Comparison of ENCODE assay signal across 8 cellular contexts in the genomic region with DNA sequence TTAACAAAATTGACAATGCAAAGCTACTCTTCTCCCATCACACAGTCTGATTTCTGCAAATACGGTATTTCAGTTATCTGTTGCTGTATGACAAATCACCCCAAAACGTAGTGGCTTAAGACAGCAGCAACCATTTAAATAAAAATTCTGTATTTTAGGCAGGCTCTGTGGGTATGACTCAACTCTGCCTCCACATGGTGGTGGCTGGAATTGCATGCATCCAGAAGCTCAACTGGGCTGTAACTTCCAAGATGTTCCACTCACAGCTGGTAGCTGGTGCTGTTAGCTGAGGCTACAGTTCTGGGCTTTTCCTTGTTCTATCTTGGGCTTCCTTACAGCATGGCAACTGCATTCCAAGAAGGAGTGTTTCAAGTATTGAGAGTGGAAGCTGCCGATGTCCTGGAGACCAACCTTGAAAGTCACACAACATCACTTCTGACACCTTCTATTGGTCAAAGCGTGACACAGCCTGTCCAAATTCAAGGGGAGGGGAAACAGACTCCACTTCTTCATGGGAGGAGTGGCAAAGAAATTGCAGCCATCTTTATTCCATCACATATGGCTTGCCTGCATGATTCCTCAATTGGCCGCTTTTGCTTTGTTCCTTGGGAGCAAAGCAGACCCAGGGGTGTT. TPM values are rescaled to one million over a fixed set of nuclear protein-coding genes. Genes with fewer than 3 reads are reported as not detected.
A peak's percentile ranks its signal among the peaks of the same experiment; 100 is the strongest.
DNase-seq lines count a peak whose midpoint lies in the region; ATAC-seq and TF ChIP-seq lines count a peak whose summit lies in the region.

No MANE protein-coding gene starts in this region.

- H3K27ac ChIP-seq in CD8-positive, alpha-beta memory T cell (ENCODE audit: low read depth, low read length): no peak overlapping the region
- H3K27ac ChIP-seq in effector memory CD4-positive, alpha-beta T cell (ENCODE audit: insufficient read depth, low read length, poor library complexity, severe bottlenecking): no peak overlapping the region
- H3K27ac ChIP-seq in trophoblast cell (ENCODE audit: low read depth, low read length) (no peak overlapping the region), coronary artery (no peak overlapping the region)

- no peak overlapping the region for H3K4ac ChIP-seq in trophoblast cell (ENCODE audit: low read depth, low read length)

- no peaks in the 10 kb centered on the region for H3K79me2 ChIP-seq in trophoblast cell (ENCODE audit: control insufficient read depth, insufficient read depth, low read length, poor library complexity)

- H3K18ac ChIP-seq in trophoblast cell (ENCODE audit: low read length): no peak overlapping the region

- H2BK120ac ChIP-seq in trophoblast cell (ENCODE audit: insufficient read depth, low read length, poor library complexity): no peak overlapping the region

- no peak overlapping the region for H4K12ac ChIP-seq in trophoblast cell (ENCODE audit: low read depth, low read length)

- no peak overlapping the region for H3K9ac ChIP-seq in trophoblast cell (ENCODE audit: low read length)

- no peak overlapping the region for H2BK12ac ChIP-seq in trophoblast cell (ENCODE audit: low read length)

- peaks cover 14 to 24% of the 10 kb centered on the region in 2 donors for H3K27me3 Mint-ChIP-seq in CD8-positive, alpha-beta memory T cell
- peaks cover 12% of the 10 kb centered on the region for H3K27me3 Mint-ChIP-seq in activated CD4-positive, alpha-beta T cell treated with anti-CD3 and anti-CD28 coated beads, Interleukin-2, amount 10 ng/mL, durations not matched to agents 7 days and 5 days

- POLR2A ChIA-PET in CD8-positive, alpha-beta memory T cell (lab: Charles Lee): interaction anchor here (0.5 to 1.4 kb wide), 2 partner anchors 30 to 209 kb away, joined by 3 read pairs; no protein-coding TSS in a partner anchor
- POLR2A ChIA-PET in activated CD4-positive, alpha-beta T cell treated with anti-CD3 and anti-CD28 coated beads, Interleukin-2, amount 10 ng/mL, durations not matched to agents 7 days and 5 days (lab: Charles Lee): interaction anchor here (0.5 kb wide), 1 partner anchor 499 kb away, joined by 3 read pairs; no protein-coding TSS in a partner anchor

- ATAC-seq in GM21786 (IDR thresholded peaks at IDR 0.05; ENCODE audit: unreplicated experiment): no peak
- no peak for ATAC-seq in GM21526 (IDR thresholded peaks at IDR 0.05; ENCODE audit: low FRiP score, unreplicated experiment)

- no peak overlapping the region for H2BK5ac ChIP-seq in trophoblast cell (ENCODE audit: low read depth, low read length, poor library complexity)

- peaks cover 0 to 14% (median 2%) of the 10 kb centered on the region in 3 donors for H3K36me3 Mint-ChIP-seq in CD8-positive, alpha-beta memory T cell
- peaks cover 6% of the 10 kb centered on the region for H3K36me3 Mint-ChIP-seq in activated CD4-positive, alpha-beta T cell treated with anti-CD3 and anti-CD28 coated beads, Interleukin-2, amount 10 ng/mL, durations not matched to agents 7 days and 5 days (ENCODE audit: low read depth)

- CTCF ChIA-PET in CD8-positive, alpha-beta memory T cell (lab: Charles Lee): interaction anchor here (0.8 to 3.3 kb wide), 18 partner anchors 9 to 256 kb away, joined by 3 to 21 read pairs (median 4); partner anchors contain the start of genes ARMC12, FANCE and RPL10A
- CTCF ChIA-PET in activated CD4-positive, alpha-beta T cell treated with anti-CD3 and anti-CD28 coated beads, Interleukin-2, amount 10 ng/mL, durations not matched to agents 7 days and 5 days (lab: Charles Lee): interaction anchor here (0.6 to 2.4 kb wide), 16 partner anchors 9 to 503 kb away, joined by 3 to 15 read pairs (median 4); partner anchors contain the start of gene DEF6

- no peaks in the 10 kb centered on the region for H3K79me1 ChIP-seq in trophoblast cell (ENCODE audit: low read length)

- no peak overlapping the region for H3K4me3 ChIP-seq in CD8-positive, alpha-beta memory T cell (ENCODE audit: low read length)
- no peak overlapping the region for H3K4me3 ChIP-seq in effector memory CD4-positive, alpha-beta T cell (ENCODE audit: insufficient read depth, low read depth, low read length, poor library complexity, severe bottlenecking)
- no peak overlapping the region for H3K4me3 ChIP-seq in trophoblast cell (ENCODE audit: low read depth, low read length)
- H3K4me3 ChIP-seq in coronary artery: no peak overlapping the region

- H3K14ac ChIP-seq in trophoblast cell (ENCODE audit: low read length): no peak overlapping the region

- H3K4me2 ChIP-seq in trophoblast cell (ENCODE audit: low read length): no peak overlapping the region

- H2AK5ac ChIP-seq in trophoblast cell (ENCODE audit: low read length): no peak overlapping the region

- H4K91ac ChIP-seq in trophoblast cell (ENCODE audit: low read depth, low read length): no peak overlapping the region

- H3K23ac ChIP-seq in trophoblast cell (ENCODE audit: low read length): no peak overlapping the region

- peak; percentile 43 to 68 (median 60) for DNase-seq in CD8-positive, alpha-beta memory T cell
- DNase-seq in LHCN-M2 (ENCODE audit: low read depth): peak; percentile 30
- peak; percentile 75 for DNase-seq in activated CD4-positive, alpha-beta T cell treated with anti-CD3 and anti-CD28 coated beads, Interleukin-2, amount 10 ng/mL, durations not matched to agents 7 days and 5 days
- peak; percentile 36 to 50 (median 38) for DNase-seq in effector memory CD4-positive, alpha-beta T cell
- DNase-seq in trophoblast cell: peak; percentile 69 to 74
- no peak for DNase-seq in coronary artery (ENCODE audit: low spot score)

- no peak for TF ChIP-seq CTCF in coronary artery (IDR thresholded peaks at IDR 0.05)

- H4K8ac ChIP-seq in trophoblast cell (ENCODE audit: low read depth, low read length): no peak overlapping the region

- no peaks in the 10 kb centered on the region for H3K36me3 ChIP-seq in CD8-positive, alpha-beta memory T cell (ENCODE audit: insufficient read depth, low read length)
- no peaks in the 10 kb centered on the region for H3K36me3 ChIP-seq in effector memory CD4-positive, alpha-beta T cell (ENCODE audit: control insufficient read depth, insufficient read depth, low read length)
- no peaks in the 10 kb centered on the region for H3K36me3 ChIP-seq in trophoblast cell (ENCODE audit: control insufficient read depth in 1 of 2, insufficient read depth in 2 of 2, low read length in 2 of 2)

- peak overlapping the region in 1 of 7 donors; percentile 35 for H3K4me3 Mint-ChIP-seq in CD8-positive, alpha-beta memory T cell
- H3K4me3 Mint-ChIP-seq in activated CD4-positive, alpha-beta T cell treated with anti-CD3 and anti-CD28 coated beads, Interleukin-2, amount 10 ng/mL, durations not matched to agents 7 days and 5 days: no peak overlapping the region

- peaks cover 6% of the 10 kb centered on the region for H3K9me3 ChIP-seq in CD8-positive, alpha-beta memory T cell (ENCODE audit: low read length)
- no peaks in the 10 kb centered on the region for H3K9me3 ChIP-seq in effector memory CD4-positive, alpha-beta T cell (ENCODE audit: control insufficient read depth, low read length)
- H3K9me3 ChIP-seq in trophoblast cell (ENCODE audit: insufficient read depth, low read depth, low read length): no peaks in the 10 kb centered on the region

- peaks cover 6 to 8% (median 7%) of the 10 kb centered on the region in 3 donors for H3K4me1 Mint-ChIP-seq in CD8-positive, alpha-beta memory T cell
- peaks cover 7% of the 10 kb centered on the region for H3K4me1 Mint-ChIP-seq in activated CD4-positive, alpha-beta T cell treated with anti-CD3 and anti-CD28 coated beads, Interleukin-2, amount 10 ng/mL, durations not matched to agents 7 days and 5 days

- WGBS in trophoblast cell (ENCODE audit: extremely low coverage, insufficient coverage, insufficient read length): no CpG with 5 or more reads among the region's 5 CpGs

- H3K27me3 ChIP-seq in CD8-positive, alpha-beta memory T cell (ENCODE audit: insufficient read depth, low read length, poor library complexity, severe bottlenecking): no peaks in the 10 kb centered on the region
- no peaks in the 10 kb centered on the region for H3K27me3 ChIP-seq in effector memory CD4-positive, alpha-beta T cell (replicated peaks; ENCODE audit: control insufficient read depth, insufficient read depth, low read length, poor library complexity, severe bottlenecking)
- no peaks in the 10 kb centered on the region for H3K27me3 ChIP-seq in trophoblast cell (ENCODE audit: insufficient read depth, low read length)

- no peak overlapping the region for H2AFZ ChIP-seq in trophoblast cell (ENCODE audit: insufficient read depth, low read length, poor library complexity)

- no peak overlapping the region for H3K27ac Mint-ChIP-seq in CD8-positive, alpha-beta memory T cell
- H3K27ac Mint-ChIP-seq in activated CD4-positive, alpha-beta T cell treated with anti-CD3 and anti-CD28 coated beads, Interleukin-2, amount 10 ng/mL, durations not matched to agents 7 days and 5 days: no peak overlapping the region

- H3K9me3 Mint-ChIP-seq in CD8-positive, alpha-beta memory T cell: peaks cover 0 to 15% (median 12%) of the 10 kb centered on the region in 5 donors
- H3K9me3 Mint-ChIP-seq in activated CD4-positive, alpha-beta T cell treated with anti-CD3 and anti-CD28 coated beads, Interleukin-2, amount 10 ng/mL, durations not matched to agents 7 days and 5 days: peaks cover 10% of the 10 kb centered on the region

- no peaks in the 10 kb centered on the region for H3K4me1 ChIP-seq in CD8-positive, alpha-beta memory T cell (ENCODE audit: insufficient read depth, low read length)
- H3K4me1 ChIP-seq in effector memory CD4-positive, alpha-beta T cell (ENCODE audit: control insufficient read depth, insufficient read depth, low read length, poor library complexity, severe bottlenecking): no peaks in the 10 kb centered on the region
- no peaks in the 10 kb centered on the region for H3K4me1 ChIP-seq in trophoblast cell (ENCODE audit: control insufficient read depth in 1 of 2, insufficient read depth in 2 of 2, low read length in 2 of 2)

RNA-seq across cellular contexts. Expression of gene TULP1, which starts 39.7 kb away (rescaled TPM):
- total RNA-seq in CD8-positive, alpha-beta memory T cell: not detected
- polyA plus RNA-seq in CD8-positive, alpha-beta memory T cell: not detected
- total RNA-seq in LHCN-M2 (2014; rRNA removed): not detected in 2 replicates
- polyA plus RNA-seq in LHCN-M2 (2012): 0.07 TPM
- total RNA-seq in activated CD4-positive, alpha-beta T cell treated with anti-CD3 and anti-CD28 coated beads, Interleukin-2, amount 10 ng/mL, durations not matched to agents 7 days and 5 days: not detected
- polyA plus RNA-seq in trophoblast cell (2013): 0.82 and 1.4 TPM in 2 replicates

RNA-seq across cellular contexts. Expression of gene TEAD3, which starts 55.5 kb away (rescaled TPM):
- total RNA-seq in CD8-positive, alpha-beta memory T cell: under 1 TPM; 0.53 to 0.90 TPM
- polyA plus RNA-seq in CD8-positive, alpha-beta memory T cell: 0.25 TPM
- total RNA-seq in LHCN-M2 (2014; rRNA removed): 16.8 and 17.5 TPM in 2 replicates
- 42.5 TPM for polyA plus RNA-seq in LHCN-M2 (2012)
- total RNA-seq in activated CD4-positive, alpha-beta T cell treated with anti-CD3 and anti-CD28 coated beads, Interleukin-2, amount 10 ng/mL, durations not matched to agents 7 days and 5 days: under 1 TPM; 0.07 to 0.12 TPM
- polyA plus RNA-seq in trophoblast cell (2013): 196 and 208 TPM in 2 replicates
